Comparison of ENCODE assay signal across 20 cellular contexts in the genomic region with DNA sequence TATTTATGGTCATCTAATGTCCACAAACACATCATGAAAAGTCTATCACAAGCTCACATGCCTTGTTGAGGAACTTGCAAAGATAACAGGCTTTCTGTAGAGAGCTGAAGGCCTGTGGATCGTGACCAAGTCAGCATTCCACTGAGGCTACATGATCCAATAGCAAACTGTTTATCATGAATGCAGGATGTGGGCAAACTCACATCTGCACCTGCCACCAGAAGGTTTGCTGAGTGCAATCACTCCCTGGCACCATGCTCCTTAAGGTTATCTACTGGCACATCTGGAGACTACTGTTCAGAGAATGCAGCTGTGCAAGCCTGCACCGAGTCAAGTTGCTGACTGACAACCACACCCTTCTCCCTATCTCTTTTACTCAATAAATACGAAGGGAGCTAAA.
A peak's percentile ranks its signal among the peaks of the same experiment; 100 is the strongest.
DNase-seq lines count a peak whose midpoint lies in the region; ATAC-seq and TF ChIP-seq lines count a peak whose summit lies in the region.
"Had no signal": no experiment of that assay in that cellular context is flagged by ENCODE, and none has a peak within 500 bp of the region (broad histone marks: within the 10 kb centered on the region; RNA-seq: fewer than 3 reads in every experiment).

No MANE protein-coding gene starts in this region.

- DNase-seq in HUDEP-2 (lab: John Stamatoyannopoulos, UW; ENCODE audit: unreplicated experiment in 76 of 76), result peak in 68 of 76 experiments; percentile 3 to 99 (median 54)
- DNase-seq in amniotic epithelial cell (ENCODE audit: low read depth), result peak; percentile 79
- DNase-seq in fibroblast of pulmonary artery (ENCODE audit: low read depth), result peak; percentile 12
- peak; percentile 18 to 45 for DNase-seq in thyroid gland
- no peak for DNase-seq in left ventricle myocardium superior
- DNase-seq in Ammon's horn (ENCODE audit: low spot score), result no peak
- no peak for DNase-seq in activated T-helper 2 cell treated with anti-CD3 and anti-CD28 coated beads, Interferon-gamma antibody, Interleukin-2, Interleukin-4, amounts not matched to agents 10 μg/mL and 5 μg/mL and 100 μg/mL, durations not matched to agents 14 hours and 24 hours and 36 hours (ENCODE audit: low spot score)
- no peak for DNase-seq in stimulated activated CD4-positive, alpha-beta T cell treated with anti-CD3 and anti-CD28 coated beads, Interleukin-4, amount 100 ng/mL, for 1 hour
- DNase-seq: CD4-positive, CD25-positive, alpha-beta regulatory T cell; COR-L47; DMS 273 treated with DMSO at 0.1 percent for 48 hours; DMS79 treated with DMSO at 0.1 percent for 48 hours; H7; KBM-7; NCI-H1092 treated with DMSO at 0.1 percent for 48 hours; NCI-H146; NCI-H2029 treated with DMSO at 0.1 percent for 48 hours; NCI-H524 treated with DMSO at 0.1 percent for 48 hours had no signal

- H3K27me3 ChIP-seq in thyroid gland, result no peaks in the 10 kb centered on the region

- H3K27me3 Mint-ChIP-seq in activated T-helper 2 cell treated with anti-CD3 and anti-CD28 coated beads, Interferon-gamma antibody, Interleukin-2, Interleukin-4, amounts not matched to agents 10 μg/mL and 5 μg/mL and 100 μg/mL, durations not matched to agents 14 hours and 24 hours and 36 hours (ENCODE audit: low read depth), result peaks cover 32% of the 10 kb centered on the region

- H3K36me3 Mint-ChIP-seq in activated T-helper 2 cell treated with anti-CD3 and anti-CD28 coated beads, Interferon-gamma antibody, Interleukin-2, Interleukin-4, amounts not matched to agents 10 μg/mL and 5 μg/mL and 100 μg/mL, durations not matched to agents 14 hours and 24 hours and 36 hours (ENCODE audit: low read depth), result no peaks in the 10 kb centered on the region
- H3K36me3 Mint-ChIP-seq: CD4-positive, CD25-positive, alpha-beta regulatory T cell had no signal

- H3K4me3 ChIP-seq in fibroblast of pulmonary artery (replicated peaks; ENCODE audit: low read depth, low read length) (no peak overlapping the region), thyroid gland (replicated peaks in 1 of 3) (no peak overlapping the region)
- H3K4me3 ChIP-seq: A549 had no signal

- no peaks in the 10 kb centered on the region for H3K9me3 Mint-ChIP-seq in activated T-helper 2 cell treated with anti-CD3 and anti-CD28 coated beads, Interferon-gamma antibody, Interleukin-2, Interleukin-4, amounts not matched to agents 10 μg/mL and 5 μg/mL and 100 μg/mL, durations not matched to agents 14 hours and 24 hours and 36 hours

- no peaks in the 10 kb centered on the region for H3K9me3 ChIP-seq in thyroid gland
- H3K9me3 ChIP-seq: A549 had no signal

- peaks cover 9 to 13% of the 10 kb centered on the region in 2 donors for H3K4me1 ChIP-seq in thyroid gland
- H3K4me1 ChIP-seq: A549 had no signal

- 59 to 69% methylated on average over 3 of the region's 3 CpGs for WGBS in thyroid gland, 2 donors

- no peak overlapping the region for H3K27ac Mint-ChIP-seq in activated T-helper 2 cell treated with anti-CD3 and anti-CD28 coated beads, Interferon-gamma antibody, Interleukin-2, Interleukin-4, amounts not matched to agents 10 μg/mL and 5 μg/mL and 100 μg/mL, durations not matched to agents 14 hours and 24 hours and 36 hours
- H3K27ac Mint-ChIP-seq: CD4-positive, CD25-positive, alpha-beta regulatory T cell had no signal

- intact Hi-C loops in thyroid gland (cut with DNase I), result no loop called here
- intact Hi-C loops in left ventricle myocardium superior (cut with micrococcal nuclease), result no loop called here
- intact Hi-C loops in activated T-helper 2 cell treated with anti-CD3 and anti-CD28 coated beads, Interferon-gamma antibody, Interleukin-2, Interleukin-4, amounts not matched to agents 10 μg/mL and 5 μg/mL and 100 μg/mL, durations not matched to agents 14 hours and 24 hours and 36 hours (cut with micrococcal nuclease), result no loop called here

- H3K4me3 Mint-ChIP-seq in activated T-helper 2 cell treated with anti-CD3 and anti-CD28 coated beads, Interferon-gamma antibody, Interleukin-2, Interleukin-4, amounts not matched to agents 10 μg/mL and 5 μg/mL and 100 μg/mL, durations not matched to agents 14 hours and 24 hours and 36 hours (ENCODE audit: low read depth), result no peak overlapping the region
- H3K4me3 Mint-ChIP-seq: CD4-positive, CD25-positive, alpha-beta regulatory T cell had no signal

- no peak for ATAC-seq in left ventricle myocardium superior
- ATAC-seq: A549, Right ventricle myocardium inferior had no signal

- no peak for TF ChIP-seq CTCF in fibroblast of pulmonary artery (IDR thresholded peaks at IDR 0.05; ENCODE audit: low read length, missing control alignments)
- no peak for TF ChIP-seq CTCF in thyroid gland (IDR thresholded peaks at IDR 0.05)

- TF ChIP-seq POLR2A in thyroid gland (IDR thresholded peaks at IDR 0.05), result no peak

- H3K27ac ChIP-seq in thyroid gland, result no peak overlapping the region
- H3K27ac ChIP-seq: A549 had no signal

- H3K36me3 ChIP-seq in thyroid gland, result no peaks in the 10 kb centered on the region

- H3K4me1 Mint-ChIP-seq in activated T-helper 2 cell treated with anti-CD3 and anti-CD28 coated beads, Interferon-gamma antibody, Interleukin-2, Interleukin-4, amounts not matched to agents 10 μg/mL and 5 μg/mL and 100 μg/mL, durations not matched to agents 14 hours and 24 hours and 36 hours (ENCODE audit: low read depth), result no peaks in the 10 kb centered on the region
- H3K4me1 Mint-ChIP-seq: CD4-positive, CD25-positive, alpha-beta regulatory T cell had no signal

Comparison
In these comparisons a context has a peak if more than half of its experiments do, and no peak if none do; other contexts are left out.
1. DNase-seq: peak in HUDEP-2 (68 of 76), amniotic epithelial cell (single experiment), fibroblast of pulmonary artery (single experiment) and thyroid gland (2 of 2); none in left ventricle myocardium superior (single experiment), Ammon's horn (single experiment), activated T-helper 2 cell treated with anti-CD3 and anti-CD28 coated beads, Interferon-gamma antibody, Interleukin-2, Interleukin-4, amounts not matched to agents 10 μg/mL and 5 μg/mL and 100 μg/mL, durations not matched to agents 14 hours and 24 hours and 36 hours (single experiment) and stimulated activated CD4-positive, alpha-beta T cell treated with anti-CD3 and anti-CD28 coated beads, Interleukin-4, amount 100 ng/mL, for 1 hour (single experiment).